In the genomic region with DNA sequence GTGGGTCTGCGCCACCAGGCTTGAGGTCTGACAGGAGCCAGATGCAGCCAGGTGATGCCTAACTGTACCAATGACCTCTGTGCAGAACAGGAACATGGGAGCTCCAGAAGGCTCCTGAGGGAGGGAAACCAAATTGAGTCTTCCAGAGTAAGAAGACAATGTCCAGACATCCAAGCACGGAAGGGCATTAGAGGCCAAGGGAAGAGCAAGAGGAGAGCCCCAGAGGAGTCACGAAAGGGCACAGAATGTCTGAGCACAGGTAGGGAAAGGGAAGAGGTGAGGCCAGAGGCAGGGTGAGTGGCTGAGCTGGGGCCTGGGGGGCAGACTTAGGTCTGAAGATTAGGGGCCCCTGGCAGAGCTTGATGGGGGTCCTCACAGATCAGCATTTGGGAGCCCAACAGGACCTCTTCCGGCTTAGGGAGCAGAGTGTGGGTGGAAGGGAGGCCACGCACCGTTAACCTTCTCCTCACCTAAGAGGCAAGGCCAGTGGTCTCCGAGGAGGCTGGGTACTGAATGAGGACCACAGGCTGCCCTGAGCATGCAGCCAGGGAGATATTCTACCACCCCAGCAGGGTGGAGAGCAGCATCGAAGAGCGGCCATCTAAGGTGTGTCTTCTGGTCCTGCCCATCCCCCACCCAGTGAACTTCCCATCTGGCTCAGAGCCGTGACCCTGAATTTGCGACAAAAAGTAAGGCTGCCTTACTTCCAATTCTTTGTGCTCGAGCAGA, we compare ENCODE assay signal across 24 cellular contexts. TPM values are rescaled to one million over a fixed set of nuclear protein-coding genes. Genes with fewer than 3 reads are reported as not detected.
"Had no signal": no experiment of that assay in that cellular context is flagged by ENCODE, and none has a peak within 500 bp of the region (broad histone marks: within the 10 kb centered on the region; RNA-seq: fewer than 3 reads in every experiment).

No MANE protein-coding gene starts in this region.

- H3K9me3 ChIP-seq: gastrocnemius medialis, spleen, testis, transverse colon had no signal

- ATAC-seq: effector memory CD8-positive, alpha-beta T cell; gastrocnemius medialis; left cardiac atrium; right cardiac atrium; stimulated activated naive CD8-positive, alpha-beta T cell treated with anti-CD3 and anti-CD28 coated beads, Interleukin-15, Interleukin-2, amounts not matched to agents 100 U/mL and 50 U/mL, for 24 hours had no signal

- H3K9me3 Mint-ChIP-seq: activated B cell treated with CpG ODN at 0.5 μM for 24 hours; activated naive CD4-positive, alpha-beta T cell treated with anti-CD3 and anti-CD28 coated beads, Interleukin-2, amount 10 ng/mL, durations not matched to agents 7 days and 5 days; effector memory CD8-positive, alpha-beta T cell had no signal

- H3K4me2 ChIP-seq: hepatocyte had no signal

- H3K4me3 Mint-ChIP-seq: activated B cell treated with CpG ODN at 0.5 μM for 24 hours; activated naive CD4-positive, alpha-beta T cell treated with anti-CD3 and anti-CD28 coated beads, Interleukin-2, amount 10 ng/mL, durations not matched to agents 7 days and 5 days; effector memory CD8-positive, alpha-beta T cell had no signal

- H3K27me3 ChIP-seq: cardiac muscle cell, gastrocnemius medialis, hepatocyte, spleen, testis, transverse colon had no signal

- H3K27me3 Mint-ChIP-seq: activated B cell treated with CpG ODN at 0.5 μM for 24 hours; activated naive CD4-positive, alpha-beta T cell treated with anti-CD3 and anti-CD28 coated beads, Interleukin-2, amount 10 ng/mL, durations not matched to agents 7 days and 5 days; effector memory CD8-positive, alpha-beta T cell had no signal

- H2AFZ ChIP-seq: hepatocyte had no signal

- H3K4me1 Mint-ChIP-seq: activated naive CD4-positive, alpha-beta T cell treated with anti-CD3 and anti-CD28 coated beads, Interleukin-2, amount 10 ng/mL, durations not matched to agents 7 days and 5 days had no signal

- H3K27ac ChIP-seq: cardiac muscle cell, gastrocnemius medialis, hepatocyte, spleen, testis, transverse colon had no signal

- DNase-seq: activated B cell treated with CpG ODN at 0.5 μM for 24 hours; activated CD4-positive, alpha-beta T cell treated with anti-CD3 and anti-CD28 coated beads, Interleukin-2, amount 50 U/mL, for 4 hours; activated effector memory CD4-positive, alpha-beta T cell treated with anti-CD3 and anti-CD28 coated beads, Interleukin-2, amount 50 U/mL, for 16 hours; activated naive CD4-positive, alpha-beta T cell treated with anti-CD3 and anti-CD28 coated beads, Interleukin-2, amount 10 ng/mL, durations not matched to agents 7 days and 5 days; cerebellar nuclear complex; effector memory CD8-positive, alpha-beta T cell; erythroblast; gastrocnemius medialis; islet precursor cell; left cardiac atrium; mammary epithelial cell; nucleus accumbens; right cardiac atrium; spleen; stimulated activated naive CD8-positive, alpha-beta T cell treated with anti-CD3 and anti-CD28 coated beads, Interleukin-15, Interleukin-2, amounts not matched to agents 100 U/mL and 50 U/mL, for 24 hours; T-helper 2 cell; testis; transverse colon had no signal

- H3K27ac Mint-ChIP-seq: activated B cell treated with CpG ODN at 0.5 μM for 24 hours; activated naive CD4-positive, alpha-beta T cell treated with anti-CD3 and anti-CD28 coated beads, Interleukin-2, amount 10 ng/mL, durations not matched to agents 7 days and 5 days had no signal

- H3K4me3 ChIP-seq: cardiac muscle cell, coronary artery, gastrocnemius medialis, hepatocyte, spleen, testis, transverse colon had no signal

RNA-seq across cellular contexts. Expression of gene BANF2, which starts 59.5 kb away (rescaled TPM):
- total RNA-seq: activated B cell treated with CpG ODN at 0.5 μM for 24 hours, cardiac muscle cell, gastrocnemius medialis, hepatocyte, left cardiac atrium, liver, mammary epithelial cell, mucosa of gallbladder, right cardiac atrium, spleen, transverse colon, urinary bladder had no signal
